1 cellular context compared by ENCODE assay signal in genomic region chr11:69603163-69603836, GRCh38.
TF ChIP-seq lines count a peak whose summit lies in the region.

No MANE protein-coding gene starts in this region.

TF ChIP-seq in H1, 55 proteins besides CTCF, POLR2A, EP300 and RAD21:
- no peak for TF ChIP-seq TBP (IDR thresholded peaks at IDR 0.05; ENCODE audit: low read depth, low read length)
- TF ChIP-seq TCF12 (IDR thresholded peaks at IDR 0.05; ENCODE audit: low read depth, low read length) = no peak
